ENCODE assay signal across 12 cellular contexts in the genomic region with DNA sequence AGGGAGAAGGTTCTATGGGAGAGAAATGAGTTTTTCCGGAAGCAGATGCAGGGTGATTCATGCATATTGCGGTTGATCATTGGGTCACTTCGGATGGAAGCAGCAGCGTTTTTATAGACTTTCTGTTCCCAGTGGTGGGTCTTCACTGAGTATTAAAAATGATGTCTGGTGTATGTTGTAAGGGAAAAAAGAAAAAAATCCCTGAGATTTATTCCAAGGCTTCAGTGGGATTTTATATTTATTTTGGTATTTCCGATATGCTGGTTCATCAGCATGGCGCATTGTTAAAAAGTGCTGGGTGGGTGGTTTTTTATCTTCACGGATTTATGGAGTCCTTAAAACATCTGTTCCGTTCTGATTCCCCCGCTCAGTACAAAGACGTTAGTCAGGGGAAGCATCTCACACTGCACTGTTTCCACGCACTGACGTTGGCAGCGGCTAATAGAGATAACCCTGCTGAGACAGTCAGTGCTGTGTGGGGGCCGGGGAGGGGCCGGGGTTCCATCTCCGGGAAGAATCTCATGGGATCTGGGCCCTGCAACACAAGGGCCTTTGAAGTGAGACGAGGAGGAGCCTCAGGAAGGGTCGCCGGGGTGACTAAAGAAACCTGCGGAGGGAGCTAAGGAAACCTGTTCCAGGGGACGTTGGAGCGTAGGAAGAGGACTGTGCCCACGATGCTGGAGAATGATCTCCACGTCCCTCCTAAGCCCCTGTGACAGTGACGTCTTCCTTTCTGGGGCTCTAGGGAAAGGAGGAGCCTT.
DNase-seq lines count a peak whose midpoint lies in the region; ATAC-seq and TF ChIP-seq lines count a peak whose summit lies in the region.
"Had no signal": no experiment of that assay in that cellular context is flagged by ENCODE, and none has a peak within 500 bp of the region (broad histone marks: within the 10 kb centered on the region; RNA-seq: fewer than 3 reads in every experiment).

No MANE protein-coding gene starts in this region.

- H2BK20ac ChIP-seq in IMR-90 (ENCODE audit: low read depth, low read length) = peak overlapping the region; percentile 30; the same call in 1 of the 2 replicates

- H3K9me3 ChIP-seq in IMR-90 (ENCODE audit: control insufficient read depth, insufficient read depth, low read length) (no peaks in the 10 kb centered on the region), lung (ENCODE audit: control insufficient read depth in 2 of 2, insufficient read depth in 1 of 2, low read length in 1 of 2) (peaks cover 0 to 3% of the 10 kb centered on the region in 2 donors), colonic mucosa (no peaks in the 10 kb centered on the region)

- peak; percentile 70 for ATAC-seq in IMR-90 (ENCODE audit: low read depth)
- peak; percentile 38 for ATAC-seq in lung (ENCODE audit: insufficient read depth, low FRiP score)
- no peak for ATAC-seq in HG02588 (IDR thresholded peaks at IDR 0.05; ENCODE audit: unreplicated experiment)
- ATAC-seq in GM21381 (IDR thresholded peaks at IDR 0.05; ENCODE audit: unreplicated experiment) = no peak
- ATAC-seq: K562 had no signal

- peak overlapping the region; percentile 74 for H3K4me2 ChIP-seq in IMR-90 (ENCODE audit: low read depth, low read length)

- no peak overlapping the region for H2AK9ac ChIP-seq in IMR-90 (replicated peaks; ENCODE audit: low read depth, low read length, poor library complexity)

- peak overlapping the region; percentile 89 for H2BK120ac ChIP-seq in IMR-90 (ENCODE audit: low read depth, low read length)

- peak overlapping the region; percentile 76 for H3K18ac ChIP-seq in IMR-90 (ENCODE audit: low read depth, low read length)

- DNase-seq in AG04449 (ENCODE audit: low read depth, low spot score) = no peak
- peak; percentile 95 for DNase-seq in IMR-90
- DNase-seq in cerebellar cortex (ENCODE audit: low spot score) = peak; percentile 8
- no peak for DNase-seq in lung (ENCODE audit: low spot score)
- DNase-seq in GDM1 (lab: John Stamatoyannopoulos, UW) = no peak
- no peak for DNase-seq in colonic mucosa
- DNase-seq: activated T-cell treated with anti-CD3 and anti-CD28 coated beads, Interleukin-2, amount 50 U/mL, for 1 hour; NCI-H510A treated with DMSO at 0.1 percent for 48 hours had no signal

- peak overlapping the region; percentile 61; the same call in 1 of the 2 replicates for H2AK5ac ChIP-seq in IMR-90 (ENCODE audit: low read depth, low read length)

- dilution Hi-C loops in IMR-90 (cut with HindIII; ENCODE audit: low sequenced_read_pairs, unreplicated experiment) = no loop called here

- H3K23ac ChIP-seq in IMR-90 (ENCODE audit: low read depth, low read length) = peak overlapping the region; percentile 21; the same call in 1 of the 2 replicates

- H2BK5ac ChIP-seq in IMR-90 (ENCODE audit: low read depth, low read length, poor library complexity, severe bottlenecking) = peak overlapping the region; percentile 84

- H3K27me3 ChIP-seq in IMR-90 (ENCODE audit: control insufficient read depth, insufficient read depth, low read length) (no peaks in the 10 kb centered on the region), lung (ENCODE audit: control insufficient read depth, insufficient read depth) (no peaks in the 10 kb centered on the region), colonic mucosa (no peaks in the 10 kb centered on the region)

- no TSS peak for BruUV-seq in IMR-90 (replicated peaks; lab: Mats Ljungman, UMichigan)

- H4K20me1 ChIP-seq in IMR-90 (ENCODE audit: insufficient read depth, low read length) = no peaks in the 10 kb centered on the region

- POLR2A ChIA-PET in AG04449 (lab: Yijun Ruan, JAX) = interaction anchor here (0.9 to 1.5 kb wide), 2 partner anchors 11 to 304 kb away, joined by 3 to 5 read pairs; no protein-coding TSS in a partner anchor
- POLR2A ChIA-PET in IMR-90 (lab: Charles Lee; ENCODE audit: unreplicated experiment) = no interaction called here

- 0 out of 2 replicates have a peak overlapping the region, but pooled peaks have one; percentile 29 for H3K14ac ChIP-seq in IMR-90 (replicated peaks; ENCODE audit: low read depth, low read length)

- H3K4me1 ChIP-seq in IMR-90 (ENCODE audit: control insufficient read depth, insufficient read depth, low read length) (peaks cover 20% of the 10 kb centered on the region), lung (ENCODE audit: control insufficient read depth in 2 of 2, insufficient read depth in 2 of 2, low read length in 2 of 2) (no peaks in the 10 kb centered on the region), colonic mucosa (no peaks in the 10 kb centered on the region)

- H3K9ac ChIP-seq in IMR-90 (ENCODE audit: low read depth, low read length) = peak overlapping the region; percentile 16; the same call in 1 of the 2 replicates
- H3K9ac ChIP-seq in colonic mucosa (ENCODE audit: low read depth in 2 of 2, low read length in 2 of 2) = no peak overlapping the region

- H3K56ac ChIP-seq in IMR-90 (ENCODE audit: extremely low read depth, insufficient read depth, low read length) = peak overlapping the region; percentile 27; the same call in 1 of the 2 replicates

- H3K4ac ChIP-seq in IMR-90 (ENCODE audit: low read depth, low read length) = peak overlapping the region; percentile 61

- 0 out of 2 replicates have a peak, but pooled peaks cover 4% of the 10 kb centered on the region for H3K9me1 ChIP-seq in IMR-90 (ENCODE audit: insufficient read depth, low read length)

- H2BK15ac ChIP-seq in IMR-90 (ENCODE audit: low read depth, low read length) = peak overlapping the region; percentile 41; the same call in 1 of the 3 replicates

- H3K79me1 ChIP-seq in IMR-90 (ENCODE audit: low read depth in 1 of 2, low read length in 2 of 2) = no peaks in the 10 kb centered on the region

- peak overlapping the region; percentile 59 for H2AFZ ChIP-seq in IMR-90 (replicated peaks; ENCODE audit: low read length, poor library complexity)

- no peak for TF ChIP-seq CTCF in AG04449 (IDR thresholded peaks at IDR 0.05; ENCODE audit: insufficient read depth, low read length, missing control alignments)
- TF ChIP-seq CTCF in IMR-90 (conservative IDR thresholded peaks at IDR 0.05; ENCODE audit: low read depth, low read length) = no peak
- no peak for TF ChIP-seq CTCF in lung (IDR thresholded peaks at IDR 0.05; ENCODE audit: control extremely low read depth, extremely low read depth)
- no peak for TF ChIP-seq CTCF in colonic mucosa (IDR thresholded peaks at IDR 0.05)

- in situ Hi-C loops in IMR-90 (cut with MboI; ENCODE audit: low sequenced_read_pairs) = no loop called here

- intact Hi-C loops in IMR-90 (cut with micrococcal nuclease) = no loop called here
- intact Hi-C loops in colonic mucosa (cut with DNase I) = no loop called here

- H4K8ac ChIP-seq in IMR-90 (ENCODE audit: low read depth in 2 of 2, low read length in 2 of 2) = peak overlapping the region; percentile 39 to 81; a peak in 2 of 4 replicates

- 25% methylated on average over 20 of the region's 25 CpGs; no CpG with 5 or more reads in 1 of the 2 experiments for WGBS in IMR-90 (ENCODE audit: extremely low coverage in 2 of 2, insufficient read length in 1 of 2), 2 experiments
- WGBS in lung, 2 donors = 57 to 59% methylated on average over 25 of the region's 25 CpGs

- peak overlapping the region; percentile 91; the same call in 1 of the 2 replicates for H4K5ac ChIP-seq in IMR-90 (ENCODE audit: low read depth, low read length)

- CTCF ChIA-PET in AG04449 (lab: Yijun Ruan, JAX) = interaction anchor here (1.5 to 6.5 kb wide), 4 partner anchors 12 to 65 kb away, joined by 3 to 85 read pairs (median 38); no protein-coding TSS in a partner anchor
- CTCF ChIA-PET in IMR-90 (lab: Yijun Ruan, JAX) = no interaction called here

- H3K4me3 ChIP-seq in AG04449 (ENCODE audit: low read depth, low read length) (peak overlapping the region; percentile 27), IMR-90 (ENCODE audit: insufficient read depth, low read depth, low read length) (no peak overlapping the region), lung (no peak overlapping the region), colonic mucosa (no peak overlapping the region)
- H3K4me3 ChIP-seq: K562 had no signal

- H3K27ac ChIP-seq in IMR-90 (ENCODE audit: insufficient read depth, low read length) (peak overlapping the region; percentile 67), lung (ENCODE audit: low read depth in 1 of 2, low read length in 1 of 2) (no peak overlapping the region), colonic mucosa (no peak overlapping the region)
- H3K27ac ChIP-seq: C4-2B had no signal

- peak overlapping the region; percentile 58 for H4K91ac ChIP-seq in IMR-90 (ENCODE audit: insufficient read depth, low read depth, low read length)

- TF ChIP-seq POLR2A in IMR-90 (IDR thresholded peaks at IDR 0.05; ENCODE audit: low read depth, low read length) = peak; percentile 60

- TF ChIP-seq RAD21 in IMR-90 (IDR thresholded peaks at IDR 0.05; ENCODE audit: low read length) = 0 out of 2 replicates have a peak, but pooled peaks have one; percentile 8

- H3K36me3 ChIP-seq in IMR-90 (ENCODE audit: control insufficient read depth, insufficient read depth, low read length) = no peaks in the 10 kb centered on the region
- H3K36me3 ChIP-seq in lung (ENCODE audit: control insufficient read depth in 2 of 2, insufficient read depth in 2 of 2, low read length in 2 of 2) = no peaks in the 10 kb centered on the region
- H3K36me3 ChIP-seq in colonic mucosa = no peaks in the 10 kb centered on the region

TF ChIP-seq in IMR-90, 13 proteins besides CTCF, POLR2A, EP300 and RAD21 (continues in another document):
- TF ChIP-seq RCOR1 (IDR thresholded peaks at IDR 0.05; ENCODE audit: insufficient replicate concordance, low read length) (peak; percentile 26), MAFK (IDR thresholded peaks at IDR 0.05; ENCODE audit: low read depth, low read length) (peak; percentile 83), MXI1 (IDR thresholded peaks at IDR 0.05; ENCODE audit: borderline replicate concordance, low read depth, low read length) (no peak), RFX5 (IDR thresholded peaks at IDR 0.05; ENCODE audit: low read depth, low read length) (no peak), CHD1 (IDR thresholded peaks at IDR 0.05; ENCODE audit: low read depth, low read length) (peak; percentile 22; the same call in 1 of the 2 replicates), CEBPB (IDR thresholded peaks at IDR 0.05; ENCODE audit: low read depth, low read length) (peak; percentile 72), SMC3 (IDR thresholded peaks at IDR 0.05; ENCODE audit: low read depth, low read length) (no peak), FOS (IDR thresholded peaks at IDR 0.05; ENCODE audit: low read depth, low read length) (peak; percentile 41), ELK1 (IDR thresholded peaks at IDR 0.05; ENCODE audit: borderline replicate concordance, low read depth, low read length) (no peak), BHLHE40 (IDR thresholded peaks at IDR 0.05; ENCODE audit: low read depth, low read length) (peak; percentile 53)

Comparison
In these comparisons a context has a peak if more than half of its experiments do, and no peak if none do; other contexts are left out.
1. DNase-seq: peak in IMR-90 (single experiment) and cerebellar cortex (single experiment); none in AG04449 (single experiment), lung (single experiment), GDM1 (single experiment) and colonic mucosa (single experiment).
2. ATAC-seq: peak in IMR-90 (single experiment) and lung (single experiment); none in HG02588 (single experiment) and GM21381 (single experiment).